ENCODE assay signal across 15 cellular contexts in the genomic region with DNA sequence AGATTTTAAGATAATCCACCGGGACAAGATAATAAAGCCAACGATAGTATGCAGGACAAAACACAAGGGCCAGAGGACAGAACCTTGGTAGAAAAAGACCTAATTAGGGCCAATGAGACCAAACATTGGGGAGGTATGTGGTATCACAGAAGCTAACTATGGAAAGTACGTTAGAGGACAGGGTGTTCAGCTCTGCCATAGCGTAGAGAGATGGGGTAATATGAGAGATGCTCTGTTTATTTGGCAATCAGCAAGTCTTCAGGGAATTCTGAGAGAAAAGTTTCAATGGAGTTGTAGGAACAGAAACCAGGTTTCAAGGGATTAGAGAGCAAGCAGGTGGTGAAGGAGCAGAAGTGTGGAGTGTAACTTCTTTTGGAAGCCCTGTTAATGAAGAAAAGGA. TPM values are rescaled to one million over a fixed set of nuclear protein-coding genes. Genes with fewer than 3 reads are reported as not detected.
DNase-seq lines count a peak whose midpoint lies in the region; ATAC-seq and TF ChIP-seq lines count a peak whose summit lies in the region.
"Had no signal": no experiment of that assay in that cellular context is flagged by ENCODE, and none has a peak within 500 bp of the region (broad histone marks: within the 10 kb centered on the region; RNA-seq: fewer than 3 reads in every experiment).

No MANE protein-coding gene starts in this region.

- no peak for TF ChIP-seq POLR2A in gastrocnemius medialis (IDR thresholded peaks at IDR 0.05)

- peak overlapping the region in 2 of 4 donors; percentile 10 to 43 for H3K27ac ChIP-seq in gastrocnemius medialis

- no peaks in the 10 kb centered on the region for H3K27me3 ChIP-seq in gastrocnemius medialis
- H3K27me3 ChIP-seq: left lung had no signal

- H3K4me3 ChIP-seq in fibroblast of mammary gland (ENCODE audit: control insufficient read depth, low read depth, low read length) (no peak overlapping the region), gastrocnemius medialis (no peak overlapping the region)
- H3K4me3 ChIP-seq: left lung, skin epidermis, thoracic aorta had no signal

- DNase-seq in DMS53 (lab: John Stamatoyannopoulos, UW) (peak; percentile 14), DMS53 treated with DMSO at 0.1 percent for 48 hours (lab: John Stamatoyannopoulos, UW; ENCODE audit: unreplicated experiment) (no peak), NCI-H2171 (lab: John Stamatoyannopoulos, UW) (peak; percentile 48), fibroblast of mammary gland (ENCODE audit: low read depth) (peak; percentile 69), gastrocnemius medialis (no peak), cerebellar cortex (ENCODE audit: low spot score) (no peak), amniotic stem cell (lab: John Stamatoyannopoulos, UW) (no peak), NCI-H2196 treated with DMSO at 0.1 percent for 48 hours (lab: John Stamatoyannopoulos, UW; ENCODE audit: unreplicated experiment) (no peak)
- DNase-seq: 8988T; activated CD4-positive, alpha-beta T cell treated with anti-CD3 and anti-CD28 coated beads, Interleukin-2, amount 10 ng/mL, durations not matched to agents 7 days and 5 days; hippocampal formation; left lung had no signal

- no peaks in the 10 kb centered on the region for H3K36me3 ChIP-seq in gastrocnemius medialis
- H3K36me3 ChIP-seq: left lung, thoracic aorta had no signal

- H3K4me1 ChIP-seq in gastrocnemius medialis: no peaks in the 10 kb centered on the region

- ATAC-seq in gastrocnemius medialis: peak; percentile 73 to 77
- ATAC-seq: activated T-helper 17 cell treated with anti-CD3 and anti-CD28 coated beads, Interleukin-2, amount 50 U/mL, for 72 hours; left lung had no signal

- intact Hi-C loops in gastrocnemius medialis (cut with DNase I; ENCODE audit: low total_unique reads): no loop called here

- TF ChIP-seq CTCF in fibroblast of mammary gland (conservative IDR thresholded peaks at IDR 0.05; ENCODE audit: control insufficient read depth, insufficient read depth, low read depth, low read length): no peak
- TF ChIP-seq CTCF in gastrocnemius medialis (IDR thresholded peaks at IDR 0.05 in 4 of 5, conservative IDR thresholded peaks at IDR 0.05 in 1 of 5): no peak

- H3K9me3 ChIP-seq in gastrocnemius medialis: no peaks in the 10 kb centered on the region

- in situ Hi-C loops in gastrocnemius medialis (cut with MboI; ENCODE audit: low sequenced_read_pairs in 4 of 4): no loop called here

RNA-seq across cellular contexts. Expression of gene EEIG2, which starts 23.9 kb away (rescaled TPM):
- total RNA-seq in gastrocnemius medialis: 1 to 10 TPM in 3 of 4 donors, under 1 TPM in 1; 0.41 to 3.6 (median 1.5) TPM

Comparison
In these comparisons a context has a peak if more than half of its experiments do, and no peak if none do; other contexts are left out.
1. DNase-seq: peak in DMS53 (single experiment), NCI-H2171 (single experiment) and fibroblast of mammary gland (single experiment); none in DMS53 treated with DMSO at 0.1 percent for 48 hours (single experiment), gastrocnemius medialis (0 of 2), cerebellar cortex (single experiment), amniotic stem cell (single experiment) and NCI-H2196 treated with DMSO at 0.1 percent for 48 hours (single experiment).